Comparison of ENCODE assay signal across 8 cellular contexts in the genomic region with DNA sequence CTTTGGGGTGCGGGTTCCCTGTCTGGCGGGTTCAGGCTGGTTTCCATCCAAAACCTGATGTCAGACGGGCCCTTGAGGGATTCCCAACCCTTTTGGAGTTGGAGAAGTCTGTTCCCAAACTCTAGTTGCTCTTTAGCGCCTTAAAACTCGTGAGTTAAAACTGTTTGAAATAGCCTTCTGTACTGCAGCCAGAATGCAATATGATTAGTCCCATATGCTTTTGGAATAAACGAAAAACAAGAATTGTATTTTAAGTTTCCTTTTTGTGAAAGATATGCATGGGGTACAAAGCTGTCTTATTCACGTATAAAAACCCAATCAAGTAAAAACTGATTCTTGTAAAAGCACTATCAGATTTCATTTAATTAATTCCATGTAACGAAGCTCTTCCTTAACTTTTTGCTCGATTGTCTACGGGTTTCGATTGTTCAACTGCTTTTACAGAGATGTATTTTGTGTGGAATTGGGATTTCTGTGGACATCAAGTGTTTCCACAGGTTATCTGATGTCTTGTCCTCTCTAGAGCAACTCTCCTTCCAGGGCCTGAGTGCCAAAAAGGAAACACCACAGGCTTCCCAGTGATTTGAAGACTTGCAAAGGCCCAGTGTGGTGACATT. TPM values are rescaled to one million over a fixed set of nuclear protein-coding genes. Genes with fewer than 3 reads are reported as not detected.
DNase-seq lines count a peak whose midpoint lies in the region; ATAC-seq and TF ChIP-seq lines count a peak whose summit lies in the region.

No MANE protein-coding gene starts in this region.

- H3K27ac Mint-ChIP-seq in activated T-cell treated with anti-CD3 and anti-CD28 coated beads, Interleukin-2, amount 50 U/mL, for 24 hours, result peak overlapping the region; percentile 56
- peak overlapping the region; percentile 22 to 86 (median 72) for H3K27ac Mint-ChIP-seq in brain

- H3K9me3 ChIP-seq in lung (ENCODE audit: control insufficient read depth in 2 of 2, insufficient read depth in 1 of 2, low read length in 1 of 2), result no peaks in the 10 kb centered on the region
- H3K9me3 ChIP-seq in tibial nerve, result no peaks in the 10 kb centered on the region

- H3K36me3 ChIP-seq in lung (ENCODE audit: control insufficient read depth in 2 of 2, insufficient read depth in 2 of 2, low read length in 2 of 2) (no peaks in the 10 kb centered on the region), tibial nerve (no peaks in the 10 kb centered on the region)

- peaks cover 5% of the 10 kb centered on the region for H3K27me3 ChIP-seq in lung (ENCODE audit: control insufficient read depth, insufficient read depth)
- peaks cover 0 to 11% of the 10 kb centered on the region in 2 donors for H3K27me3 ChIP-seq in tibial nerve

- H3K27me3 Mint-ChIP-seq in activated T-cell treated with anti-CD3 and anti-CD28 coated beads, Interleukin-2, amount 50 U/mL, for 24 hours, result peaks cover 40% of the 10 kb centered on the region
- no peaks in the 10 kb centered on the region for H3K27me3 Mint-ChIP-seq in brain

- DNase-seq in activated T-cell treated with anti-CD3 and anti-CD28 coated beads, Interleukin-2, amount 50 U/mL, for 24 hours, result no peak
- DNase-seq in activated T-cell treated with anti-CD3 and anti-CD28 coated beads, Interleukin-2, amount 50 U/mL, for 1 hour, result no peak
- DNase-seq in lung (ENCODE audit: low spot score), result no peak
- no peak for DNase-seq in tibial nerve (ENCODE audit: low spot score in 2 of 2)
- DNase-seq in glomerular visceral epithelial cell (ENCODE audit: extremely low spot score), result no peak

- no peaks in the 10 kb centered on the region for H3K36me3 Mint-ChIP-seq in activated T-cell treated with anti-CD3 and anti-CD28 coated beads, Interleukin-2, amount 50 U/mL, for 24 hours (ENCODE audit: low read depth)
- peaks cover 39% of the 10 kb centered on the region for H3K36me3 Mint-ChIP-seq in brain

- peak overlapping the region; percentile 80 for H3K4me3 ChIP-seq in lung
- H3K4me3 ChIP-seq in tibial nerve, result peak overlapping the region; percentile 36 to 66 (median 54)

- TF ChIP-seq POLR2A in tibial nerve (IDR thresholded peaks at IDR 0.05), result no peak

- ATAC-seq in lung (ENCODE audit: insufficient read depth, low FRiP score) (no peak), GM18520 (IDR thresholded peaks at IDR 0.05; ENCODE audit: unreplicated experiment) (no peak), GM19452 (IDR thresholded peaks at IDR 0.05; ENCODE audit: unreplicated experiment) (no peak)

- no peak for TF ChIP-seq EP300 in tibial nerve (IDR thresholded peaks at IDR 0.05)

- H3K9me3 Mint-ChIP-seq in activated T-cell treated with anti-CD3 and anti-CD28 coated beads, Interleukin-2, amount 50 U/mL, for 24 hours, result no peaks in the 10 kb centered on the region
- H3K9me3 Mint-ChIP-seq in brain, result peaks cover 0 to 13% (median 7%) of the 10 kb centered on the region in 5 experiments

- 46 to 63% methylated on average over 11 of the region's 11 CpGs for WGBS in lung, 2 donors
- 16 to 51% methylated on average over 11 of the region's 11 CpGs for WGBS in tibial nerve, 2 donors

- peaks cover 2 to 15% of the 10 kb centered on the region in 2 donors for H3K4me1 ChIP-seq in lung (ENCODE audit: control insufficient read depth in 2 of 2, insufficient read depth in 2 of 2, low read length in 2 of 2)
- H3K4me1 ChIP-seq in tibial nerve, result peaks cover 0 to 10% (median 0%) of the 10 kb centered on the region in 4 donors

- peak overlapping the region; percentile 60 for H3K4me3 Mint-ChIP-seq in activated T-cell treated with anti-CD3 and anti-CD28 coated beads, Interleukin-2, amount 50 U/mL, for 24 hours
- peak overlapping the region; percentile 80 to 88 (median 84) for H3K4me3 Mint-ChIP-seq in brain

- peaks cover 34% of the 10 kb centered on the region for H3K4me1 Mint-ChIP-seq in activated T-cell treated with anti-CD3 and anti-CD28 coated beads, Interleukin-2, amount 50 U/mL, for 24 hours (ENCODE audit: low read depth)
- H3K4me1 Mint-ChIP-seq in brain, result peaks cover 48% of the 10 kb centered on the region

- peak overlapping the region; percentile 87 to 98 for H3K27ac ChIP-seq in lung (ENCODE audit: low read depth in 1 of 2, low read length in 1 of 2)
- H3K27ac ChIP-seq in tibial nerve, result peak overlapping the region; percentile 73 to 93 (median 83)

- TF ChIP-seq CTCF in brain (conservative IDR thresholded peaks at IDR 0.05) (no peak), lung (IDR thresholded peaks at IDR 0.05; ENCODE audit: control extremely low read depth, extremely low read depth) (no peak), tibial nerve (IDR thresholded peaks at IDR 0.05) (no peak)

RNA-seq across cellular contexts. Expression of gene CLDN34, which starts 49.5 kb away (rescaled TPM):
- polyA plus RNA-seq in brain (ENCODE audit: insufficient read depth, low read depth, low replicate concordance) (not detected), lung (under 1 TPM in 1 of 2 donors, not detected in 1; 0.18 TPM)
- total RNA-seq in lung (1 to 10 TPM in 1 of 2 donors, under 1 TPM in 1; 0.34 to 1.3 TPM), tibial nerve (not detected)
